ENCODE assay signal across 13 cellular contexts in the genomic region with DNA sequence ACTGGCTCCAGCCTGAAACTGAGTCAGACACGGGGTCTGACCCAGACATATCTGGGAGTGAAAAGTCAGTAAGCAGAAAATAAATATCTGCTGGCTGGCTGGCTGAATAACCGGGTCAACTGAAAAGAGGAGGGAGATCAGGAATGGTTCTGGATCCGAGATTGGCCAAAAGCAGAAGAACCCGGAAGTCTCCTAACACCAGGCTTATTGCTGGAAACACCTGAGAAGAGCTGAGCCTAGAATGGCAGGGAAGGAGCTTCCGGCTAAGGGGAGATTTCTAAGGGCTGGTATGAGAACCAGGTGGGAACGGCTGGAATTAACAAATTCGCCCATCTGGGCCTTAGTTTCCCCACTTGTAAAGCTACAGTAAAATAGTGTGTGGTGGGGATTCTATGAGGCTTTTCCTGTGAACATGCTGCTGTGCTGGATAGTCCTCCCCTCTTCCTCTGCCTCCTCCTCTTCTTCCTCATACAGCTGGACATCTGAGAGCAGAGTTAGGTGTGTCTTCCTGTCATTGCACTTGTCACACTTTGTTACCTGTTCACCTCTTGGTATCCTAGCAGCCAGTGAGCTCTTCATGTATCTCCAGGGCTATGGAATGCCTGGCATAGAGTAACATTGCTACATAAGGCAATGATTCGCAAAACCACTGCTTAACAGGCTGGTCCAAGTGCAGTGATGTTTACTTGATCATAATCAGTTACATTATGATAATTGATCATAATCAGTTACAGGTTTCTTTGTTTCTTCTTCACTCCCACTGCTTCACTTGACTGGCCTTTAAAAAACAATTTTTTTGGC. TPM values are rescaled to one million over a fixed set of nuclear protein-coding genes. Genes with fewer than 3 reads are reported as not detected.
DNase-seq lines count a peak whose midpoint lies in the region; ATAC-seq and TF ChIP-seq lines count a peak whose summit lies in the region.
"Had no signal": no experiment of that assay in that cellular context is flagged by ENCODE, and none has a peak within 500 bp of the region (broad histone marks: within the 10 kb centered on the region; RNA-seq: fewer than 3 reads in every experiment).

No MANE protein-coding gene starts in this region.

- peaks cover 14% of the 10 kb centered on the region for H3K36me3 Mint-ChIP-seq in HFFc6 (ENCODE audit: low read depth)
- peaks cover 30% of the 10 kb centered on the region for H3K36me3 Mint-ChIP-seq in activated T-helper 2 cell treated with anti-CD3 and anti-CD28 coated beads, Interferon-gamma antibody, Interleukin-2, Interleukin-4, amounts not matched to agents 10 μg/mL and 5 μg/mL and 100 μg/mL, durations not matched to agents 14 hours and 24 hours and 36 hours (ENCODE audit: low read depth)
- peaks cover 30% of the 10 kb centered on the region for H3K36me3 Mint-ChIP-seq in activated CD4-positive, alpha-beta memory T cell treated with anti-CD3 and anti-CD28 coated beads, Interleukin-2, amount 10 ng/mL, durations not matched to agents 7 days and 5 days (ENCODE audit: low read depth)

- H3K4me3 ChIP-seq in BLaER1 = peak overlapping the region; percentile 61

- no peaks in the 10 kb centered on the region; the same call in none of the 2 replicates for H3K27me3 Mint-ChIP-seq in HFFc6 (ENCODE audit: insufficient read depth)
- peaks cover 31% of the 10 kb centered on the region for H3K27me3 Mint-ChIP-seq in activated T-helper 2 cell treated with anti-CD3 and anti-CD28 coated beads, Interferon-gamma antibody, Interleukin-2, Interleukin-4, amounts not matched to agents 10 μg/mL and 5 μg/mL and 100 μg/mL, durations not matched to agents 14 hours and 24 hours and 36 hours (ENCODE audit: low read depth)
- peaks cover 39% of the 10 kb centered on the region for H3K27me3 Mint-ChIP-seq in activated CD4-positive, alpha-beta memory T cell treated with anti-CD3 and anti-CD28 coated beads, Interleukin-2, amount 10 ng/mL, durations not matched to agents 7 days and 5 days

- H3K27ac ChIP-seq in BLaER1 = no peak overlapping the region

- ATAC-seq in left colon (peak; percentile 41), HG03175 (IDR thresholded peaks at IDR 0.05; ENCODE audit: unreplicated experiment) (no peak), HG03457 (IDR thresholded peaks at IDR 0.05; ENCODE audit: unreplicated experiment) (no peak)

- H3K4me2 ChIP-seq in BLaER1 = peak overlapping the region; percentile 99

- POLR2A ChIA-PET in activated CD4-positive, alpha-beta memory T cell treated with anti-CD3 and anti-CD28 coated beads, Interleukin-2, amount 10 ng/mL, durations not matched to agents 7 days and 5 days (lab: Charles Lee) = interaction anchor here (1.7 to 4.3 kb wide), 3 partner anchors 10 to 15 kb away, joined by 6 to 34 read pairs (median 11); a partner anchor contains a TSS

- peaks cover 55% of the 10 kb centered on the region for H3K27me3 ChIP-seq in BLaER1

- 0 out of 2 replicates have a peak overlapping the region, but pooled peaks have one; percentile 56 for H3K9ac ChIP-seq in BLaER1

- peaks cover 17% of the 10 kb centered on the region for H3K36me3 ChIP-seq in BLaER1

- peaks cover 92% of the 10 kb centered on the region for H3K4me1 ChIP-seq in BLaER1

- no peaks in the 10 kb centered on the region for H3K9me3 ChIP-seq in BLaER1

- H3K9me3 Mint-ChIP-seq in HFFc6 = no peaks in the 10 kb centered on the region
- H3K9me3 Mint-ChIP-seq in activated T-helper 2 cell treated with anti-CD3 and anti-CD28 coated beads, Interferon-gamma antibody, Interleukin-2, Interleukin-4, amounts not matched to agents 10 μg/mL and 5 μg/mL and 100 μg/mL, durations not matched to agents 14 hours and 24 hours and 36 hours = no peaks in the 10 kb centered on the region
- no peaks in the 10 kb centered on the region for H3K9me3 Mint-ChIP-seq in activated CD4-positive, alpha-beta memory T cell treated with anti-CD3 and anti-CD28 coated beads, Interleukin-2, amount 10 ng/mL, durations not matched to agents 7 days and 5 days

- peak overlapping the region; percentile 53; the same call in 1 of the 2 replicates for H3K4me3 Mint-ChIP-seq in HFFc6
- peak overlapping the region; percentile 13 for H3K4me3 Mint-ChIP-seq in activated T-helper 2 cell treated with anti-CD3 and anti-CD28 coated beads, Interferon-gamma antibody, Interleukin-2, Interleukin-4, amounts not matched to agents 10 μg/mL and 5 μg/mL and 100 μg/mL, durations not matched to agents 14 hours and 24 hours and 36 hours (ENCODE audit: low read depth)
- H3K4me3 Mint-ChIP-seq in activated CD4-positive, alpha-beta memory T cell treated with anti-CD3 and anti-CD28 coated beads, Interleukin-2, amount 10 ng/mL, durations not matched to agents 7 days and 5 days = no peak overlapping the region

- H4K20me1 ChIP-seq in BLaER1 = peaks cover 46% of the 10 kb centered on the region

- CTCF ChIA-PET in activated CD4-positive, alpha-beta memory T cell treated with anti-CD3 and anti-CD28 coated beads, Interleukin-2, amount 10 ng/mL, durations not matched to agents 7 days and 5 days (lab: Charles Lee) = interaction anchor here (0.5 to 7.3 kb wide), 6 partner anchors 10 to 103 kb away, joined by 3 to 110 read pairs (median 10); a partner anchor contains a TSS

- intact Hi-C loops in activated T-helper 2 cell treated with anti-CD3 and anti-CD28 coated beads, Interferon-gamma antibody, Interleukin-2, Interleukin-4, amounts not matched to agents 10 μg/mL and 5 μg/mL and 100 μg/mL, durations not matched to agents 14 hours and 24 hours and 36 hours (cut with micrococcal nuclease) = loop anchor here (5.0 kb wide), 2 partner anchors 140 to 405 kb away; a partner anchor contains a TSS
- intact Hi-C loops in left colon (cut with DNase I, micrococcal nuclease) = no loop called here

- peaks cover 39% of the 10 kb centered on the region for H3K4me1 Mint-ChIP-seq in HFFc6 (ENCODE audit: low read depth)
- H3K4me1 Mint-ChIP-seq in activated T-helper 2 cell treated with anti-CD3 and anti-CD28 coated beads, Interferon-gamma antibody, Interleukin-2, Interleukin-4, amounts not matched to agents 10 μg/mL and 5 μg/mL and 100 μg/mL, durations not matched to agents 14 hours and 24 hours and 36 hours (ENCODE audit: low read depth) = peaks cover 53% of the 10 kb centered on the region
- peaks cover 73% of the 10 kb centered on the region for H3K4me1 Mint-ChIP-seq in activated CD4-positive, alpha-beta memory T cell treated with anti-CD3 and anti-CD28 coated beads, Interleukin-2, amount 10 ng/mL, durations not matched to agents 7 days and 5 days

- TF ChIP-seq CTCF in HFFc6 (IDR thresholded peaks at IDR 0.05) = no peak

- H3K27ac Mint-ChIP-seq in HFFc6 = peak overlapping the region; percentile 6; the same call in 1 of the 2 replicates
- H3K27ac Mint-ChIP-seq in activated T-helper 2 cell treated with anti-CD3 and anti-CD28 coated beads, Interferon-gamma antibody, Interleukin-2, Interleukin-4, amounts not matched to agents 10 μg/mL and 5 μg/mL and 100 μg/mL, durations not matched to agents 14 hours and 24 hours and 36 hours = no peak overlapping the region
- H3K27ac Mint-ChIP-seq in activated CD4-positive, alpha-beta memory T cell treated with anti-CD3 and anti-CD28 coated beads, Interleukin-2, amount 10 ng/mL, durations not matched to agents 7 days and 5 days = no peak overlapping the region

- DNase-seq in HFFc6 (peak; percentile 20), left colon (no peak), HPDE6-E6E7 (ENCODE audit: extremely low spot score) (no peak)
- no peak for DNase-seq in activated T-helper 2 cell treated with anti-CD3 and anti-CD28 coated beads, Interferon-gamma antibody, Interleukin-2, Interleukin-4, amounts not matched to agents 10 μg/mL and 5 μg/mL and 100 μg/mL, durations not matched to agents 14 hours and 24 hours and 36 hours (ENCODE audit: low spot score)
- DNase-seq in activated CD4-positive, alpha-beta memory T cell treated with anti-CD3 and anti-CD28 coated beads, Interleukin-2, amount 10 ng/mL, durations not matched to agents 7 days and 5 days = no peak
- DNase-seq: DMS79, GOT3, NCI-H1436 treated with DMSO at 0.1 percent for 48 hours had no signal

RNA-seq across cellular contexts. Expression of a gene that starts 2.0 kb away (rescaled TPM):
- 100 to 1,000 TPM; 112 to 127 (median 126) TPM for total RNA-seq in HFFc6 (2021; fragmentation: NEBNext Ultra II Directional; extraction: Animal tissue kit (Norgen Biotek cat#: 25700))
- total RNA-seq in activated T-helper 2 cell treated with anti-CD3 and anti-CD28 coated beads, Interferon-gamma antibody, Interleukin-2, Interleukin-4, amounts not matched to agents 10 μg/mL and 5 μg/mL and 100 μg/mL, durations not matched to agents 14 hours and 24 hours and 36 hours = 295 and 307 TPM in 2 replicates
- total RNA-seq in left colon = 10 to 100 TPM; 45.3 to 58.8 TPM
- total RNA-seq in activated CD4-positive, alpha-beta memory T cell treated with anti-CD3 and anti-CD28 coated beads, Interleukin-2, amount 10 ng/mL, durations not matched to agents 7 days and 5 days = 100 to 1,000 TPM; 224 to 244 TPM

RNA-seq across cellular contexts. Expression of a gene that starts 10.9 kb away (rescaled TPM):
- total RNA-seq in HFFc6 (2021; fragmentation: NEBNext Ultra II Directional; extraction: Animal tissue kit (Norgen Biotek cat#: 25700)) = 1 to 10 TPM; 2.9 to 8.2 (median 3.9) TPM
- total RNA-seq in activated T-helper 2 cell treated with anti-CD3 and anti-CD28 coated beads, Interferon-gamma antibody, Interleukin-2, Interleukin-4, amounts not matched to agents 10 μg/mL and 5 μg/mL and 100 μg/mL, durations not matched to agents 14 hours and 24 hours and 36 hours = 0.82 and 0.90 TPM in 2 replicates
- total RNA-seq in left colon = not detected
- 1 to 10 TPM in 1 of 2 experiments, under 1 TPM in 1; 0.81 to 1.1 TPM for total RNA-seq in activated CD4-positive, alpha-beta memory T cell treated with anti-CD3 and anti-CD28 coated beads, Interleukin-2, amount 10 ng/mL, durations not matched to agents 7 days and 5 days
- total RNA-seq: subcutaneous adipose tissue had no signal

RNA-seq across cellular contexts. Expression of a gene that starts 23.5 kb away (rescaled TPM):
- 1 to 10 TPM in 1 of 6 experiments, under 1 TPM in 5; 0.21 to 1.1 (median 0.58) TPM for total RNA-seq in HFFc6 (2021; fragmentation: NEBNext Ultra II Directional; extraction: Animal tissue kit (Norgen Biotek cat#: 25700))
- total RNA-seq in activated T-helper 2 cell treated with anti-CD3 and anti-CD28 coated beads, Interferon-gamma antibody, Interleukin-2, Interleukin-4, amounts not matched to agents 10 μg/mL and 5 μg/mL and 100 μg/mL, durations not matched to agents 14 hours and 24 hours and 36 hours = 5.6 and 6.1 TPM in 2 replicates
- total RNA-seq in left colon = 1 to 10 TPM; 2.0 to 4.2 TPM
- total RNA-seq in activated CD4-positive, alpha-beta memory T cell treated with anti-CD3 and anti-CD28 coated beads, Interleukin-2, amount 10 ng/mL, durations not matched to agents 7 days and 5 days = 1 to 10 TPM; 4.1 to 4.5 TPM
- total RNA-seq: SK-MEL-5 had no signal
